ENCODE assay signal across 16 cellular contexts in the genomic region with DNA sequence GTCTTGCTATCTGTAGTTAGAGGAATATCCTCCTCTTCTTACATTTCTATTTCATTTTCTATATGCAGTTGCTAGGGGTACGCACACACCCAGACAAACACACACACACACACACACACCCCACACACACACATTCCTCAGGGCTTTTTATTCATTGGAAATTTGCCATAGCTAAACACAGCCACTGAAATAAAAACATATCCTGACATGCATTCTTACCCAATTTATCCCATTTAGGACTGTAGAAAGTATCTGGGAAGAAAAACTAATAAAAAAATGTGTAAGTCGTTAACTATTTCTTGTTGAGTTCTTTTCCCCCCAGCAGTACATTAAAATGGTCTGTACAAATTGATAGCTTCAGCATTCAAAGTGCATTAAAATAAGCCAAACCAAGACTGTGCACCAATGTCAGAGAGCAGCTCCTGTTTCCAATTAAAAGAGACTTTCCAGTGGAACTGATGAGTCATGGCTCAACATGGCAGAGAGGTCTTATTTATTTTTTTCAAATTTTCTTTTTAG.
A peak's percentile ranks its signal among the peaks of the same experiment; 100 is the strongest.
DNase-seq lines count a peak whose midpoint lies in the region; ATAC-seq, FAIRE-seq and TF ChIP-seq lines count a peak whose summit lies in the region.
"Had no signal": no experiment of that assay in that cellular context is flagged by ENCODE, and none has a peak within 500 bp of the region (broad histone marks: within the 10 kb centered on the region; RNA-seq: fewer than 3 reads in every experiment).

No MANE protein-coding gene starts in this region.

- H3K4me3 ChIP-seq in AG09309 (ENCODE audit: control insufficient read depth, low read depth, low read length): no peak overlapping the region
- H3K4me3 ChIP-seq in osteoblast (ENCODE audit: insufficient read depth, low read length): no peak overlapping the region
- H3K4me3 ChIP-seq: spleen had no signal

- peak; percentile 96 for FAIRE-seq in endometrium (lab: Jason Lieb, UNC)

- H3K9me3 ChIP-seq in osteoblast (ENCODE audit: low read depth, low read length): no peaks in the 10 kb centered on the region
- H3K9me3 ChIP-seq: adrenal gland had no signal

- no peaks in the 10 kb centered on the region for H3K4me1 ChIP-seq in osteoblast (ENCODE audit: insufficient read depth, low read length)
- H3K4me1 ChIP-seq: spleen had no signal

- no peaks in the 10 kb centered on the region for H3K36me3 ChIP-seq in osteoblast (ENCODE audit: insufficient read depth, low read length)
- H3K36me3 ChIP-seq: adrenal gland, spleen had no signal

- H2AFZ ChIP-seq in osteoblast (ENCODE audit: low read length): peak overlapping the region; percentile 3

- no peak for TF ChIP-seq CTCF in AG09309 (IDR thresholded peaks at IDR 0.05; ENCODE audit: control insufficient read depth, insufficient read depth, low read depth, low read length, missing control alignments)
- TF ChIP-seq CTCF in osteoblast (IDR thresholded peaks at IDR 0.05; ENCODE audit: extremely low read depth, low read depth, low read length): no peak

- no peak overlapping the region for H3K4me2 ChIP-seq in osteoblast (ENCODE audit: insufficient read depth, low read length)

- no peak overlapping the region for H3K27ac ChIP-seq in osteoblast (ENCODE audit: low read depth, low read length)
- H3K27ac ChIP-seq: spleen had no signal

- peak; percentile 85 for DNase-seq in AG09309 (ENCODE audit: low read depth)
- peak; percentile 79 for DNase-seq in M059J (ENCODE audit: low read depth)
- DNase-seq in osteoblast (ENCODE audit: insufficient read length, low spot score, missing footprints): peak; percentile 77
- no peak for DNase-seq in stimulated activated CD8-positive, alpha-beta memory T cell treated with anti-CD3 and anti-CD28 coated beads, Interleukin-4, amount 100 ng/mL, for 48 hours
- no peak for DNase-seq in NCI-H1417 (lab: John Stamatoyannopoulos, UW)
- no peak for DNase-seq in occipital lobe (lab: John Stamatoyannopoulos, UW)
- DNase-seq: activated CD8-positive, alpha-beta memory T cell treated with anti-CD3 and anti-CD28 coated beads, Interleukin-2, amount 10 ng/mL, durations not matched to agents 7 days and 5 days; CD8-positive, alpha-beta memory T cell; endodermal cell; MV-4-11; NCI-H345; RPMI8226; spleen had no signal

- H4K20me1 ChIP-seq in osteoblast (ENCODE audit: insufficient read depth, low read length): no peaks in the 10 kb centered on the region

- H3K27me3 ChIP-seq in osteoblast (ENCODE audit: insufficient read depth, low read length): no peaks in the 10 kb centered on the region
- H3K27me3 ChIP-seq: adrenal gland, spleen had no signal

- H3K79me2 ChIP-seq in osteoblast (ENCODE audit: insufficient read depth, low read length): no peaks in the 10 kb centered on the region

- no peak for ATAC-seq in HG03135 (IDR thresholded peaks at IDR 0.05; ENCODE audit: unreplicated experiment)
- ATAC-seq: activated CD8-positive, alpha-beta memory T cell treated with anti-CD3 and anti-CD28 coated beads, Interleukin-2, amount 10 ng/mL, durations not matched to agents 7 days and 5 days had no signal

Comparison
In these comparisons a context has a peak if more than half of its experiments do, and no peak if none do; other contexts are left out.
1. DNase-seq: peak in AG09309 (single experiment), M059J (single experiment) and osteoblast (single experiment); none in stimulated activated CD8-positive, alpha-beta memory T cell treated with anti-CD3 and anti-CD28 coated beads, Interleukin-4, amount 100 ng/mL, for 48 hours (single experiment), NCI-H1417 (0 of 3) and occipital lobe (single experiment).